Comparison of ENCODE assay signal across 15 cellular contexts in the genomic region with DNA sequence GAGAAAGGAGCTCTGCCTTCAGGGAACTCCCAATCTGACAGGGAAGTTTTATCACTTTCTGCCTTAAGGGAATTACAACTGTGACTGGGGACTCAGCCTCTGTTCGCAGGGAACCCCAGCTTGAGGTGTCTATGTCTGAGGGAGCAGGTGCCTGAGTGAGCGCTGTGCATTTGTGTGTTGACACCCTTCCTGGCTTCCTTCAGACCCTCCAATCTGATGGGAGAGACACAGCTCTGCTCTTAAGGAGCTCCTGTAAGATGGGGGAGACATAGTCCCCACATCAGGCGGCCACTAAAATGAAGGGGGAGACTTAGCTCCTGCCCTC.
A peak's percentile ranks its signal among the peaks of the same experiment; 100 is the strongest.
DNase-seq lines count a peak whose midpoint lies in the region; ATAC-seq and TF ChIP-seq lines count a peak whose summit lies in the region.
"Had no signal": no experiment of that assay in that cellular context is flagged by ENCODE, and none has a peak within 500 bp of the region (broad histone marks: within the 10 kb centered on the region; RNA-seq: fewer than 3 reads in every experiment).

No MANE protein-coding gene starts in this region.

- peaks cover 3% of the 10 kb centered on the region for H3K36me3 Mint-ChIP-seq in brain
- no peaks in the 10 kb centered on the region for H3K36me3 Mint-ChIP-seq in stimulated activated effector memory CD8-positive, alpha-beta T cell treated with anti-CD3 and anti-CD28 coated beads, Interleukin-12 subunit alpha, Interleukin-12 subunit beta, amount 100 ng/mL, for 72 hours
- H3K36me3 Mint-ChIP-seq: natural killer cell had no signal

- H2AFZ ChIP-seq in PC-3 (ENCODE audit: low read length) (no peak overlapping the region), hepatocyte (no peak overlapping the region)

- POLR2A ChIA-PET in PC-3 (lab: Charles Lee; ENCODE audit: unreplicated experiment), result no interaction called here

- ATAC-seq in PC-3, result no peak
- ATAC-seq in stimulated activated effector memory CD8-positive, alpha-beta T cell treated with anti-CD3 and anti-CD28 coated beads, Interleukin-12 subunit alpha, Interleukin-12 subunit beta, amount 100 ng/mL, for 72 hours, result no peak

- H3K27me3 ChIP-seq in PC-3 (ENCODE audit: low read length) (no peaks in the 10 kb centered on the region), hepatocyte (no peaks in the 10 kb centered on the region), tibial nerve (no peaks in the 10 kb centered on the region)

- H3K9me3 ChIP-seq in PC-3 (ENCODE audit: low read length) (no peaks in the 10 kb centered on the region), hepatocyte (ENCODE audit: low read depth) (no peaks in the 10 kb centered on the region), tibial nerve (no peaks in the 10 kb centered on the region)
- H3K9me3 ChIP-seq: thoracic aorta had no signal

- CTCF ChIA-PET in PC-3 (lab: Charles Lee), result interaction anchor here (0.6 kb wide), 1 partner anchor 90 kb away, joined by 5 read pairs; no protein-coding TSS in a partner anchor

- H3K4me2 ChIP-seq in PC-3 (ENCODE audit: low read length) (peak overlapping the region; percentile 30; the same call in 1 of the 2 replicates), hepatocyte (no peak overlapping the region)

- H3K9me3 Mint-ChIP-seq in brain, result peaks cover 0 to 4% (median 2%) of the 10 kb centered on the region in 5 experiments
- H3K9me3 Mint-ChIP-seq in stimulated activated effector memory CD8-positive, alpha-beta T cell treated with anti-CD3 and anti-CD28 coated beads, Interleukin-12 subunit alpha, Interleukin-12 subunit beta, amount 100 ng/mL, for 72 hours, result no peaks in the 10 kb centered on the region
- H3K9me3 Mint-ChIP-seq: natural killer cell had no signal

- no peak for TF ChIP-seq EP300 in tibial nerve (IDR thresholded peaks at IDR 0.05)

- WGBS in hepatocyte (ENCODE audit: low lambda C conversion rate, missing lambda C conversion rate), result 96% methylated on average over 3 of the region's 3 CpGs
- 85 to 96% methylated on average over 3 of the region's 3 CpGs for WGBS in tibial nerve, 2 donors

- no peak for DNase-seq in PC-3
- DNase-seq in hepatocyte (ENCODE audit: low spot score), result no peak
- no peak for DNase-seq in stimulated activated effector memory CD8-positive, alpha-beta T cell treated with anti-CD3 and anti-CD28 coated beads, Interleukin-12 subunit alpha, Interleukin-12 subunit beta, amount 100 ng/mL, for 72 hours (ENCODE audit: low spot score in 2 of 2)
- DNase-seq in MV-4-11 (lab: John Stamatoyannopoulos, UW), result no peak
- DNase-seq in tibial nerve (ENCODE audit: low spot score in 2 of 2), result no peak
- DNase-seq in SHP77 treated with DMSO at 0.1 percent for 48 hours (lab: John Stamatoyannopoulos, UW), result no peak
- DNase-seq: amniotic stem cell, DMS79 treated with DMSO at 0.1 percent for 48 hours, natural killer cell, NCI-H1436, NCI-H446 had no signal

- no peaks in the 10 kb centered on the region for H3K79me2 ChIP-seq in PC-3 (ENCODE audit: low read length)
- no peaks in the 10 kb centered on the region for H3K79me2 ChIP-seq in hepatocyte

- H3K4me1 ChIP-seq in PC-3 (ENCODE audit: insufficient read depth, low read length) (peaks cover 29% of the 10 kb centered on the region), hepatocyte (ENCODE audit: insufficient read depth) (no peaks in the 10 kb centered on the region), tibial nerve (peaks cover 0 to 47% (median 10%) of the 10 kb centered on the region in 4 donors)

- H3K9me2 ChIP-seq in PC-3 (replicated peaks; ENCODE audit: low read length) (no peaks in the 10 kb centered on the region), hepatocyte (replicated peaks; ENCODE audit: insufficient read depth) (no peaks in the 10 kb centered on the region)

- TF ChIP-seq POLR2A in tibial nerve (IDR thresholded peaks at IDR 0.05), result no peak

- H4K20me1 ChIP-seq in PC-3 (ENCODE audit: low read length), result no peaks in the 10 kb centered on the region
- no peaks in the 10 kb centered on the region for H4K20me1 ChIP-seq in hepatocyte (ENCODE audit: insufficient read depth, poor library complexity, severe bottlenecking)

- peak overlapping the region; percentile 26 to 85 (median 59) for H3K27ac Mint-ChIP-seq in brain
- peak overlapping the region; percentile 35 for H3K27ac Mint-ChIP-seq in stimulated activated effector memory CD8-positive, alpha-beta T cell treated with anti-CD3 and anti-CD28 coated beads, Interleukin-12 subunit alpha, Interleukin-12 subunit beta, amount 100 ng/mL, for 72 hours

- intact Hi-C loops in PC-3 (cut with micrococcal nuclease), result no loop called here

- H3K27me3 Mint-ChIP-seq in brain, result peaks cover 5% of the 10 kb centered on the region

- H3K4me3 ChIP-seq in PC-3 (ENCODE audit: low read length) (no peak overlapping the region), hepatocyte (no peak overlapping the region), tibial nerve (no peak overlapping the region)
- H3K4me3 ChIP-seq: thoracic aorta had no signal

- H3K9ac ChIP-seq in PC-3 (ENCODE audit: low read length), result peak overlapping the region; percentile 73

- no peak overlapping the region for H3K4me3 Mint-ChIP-seq in brain
- H3K4me3 Mint-ChIP-seq in stimulated activated effector memory CD8-positive, alpha-beta T cell treated with anti-CD3 and anti-CD28 coated beads, Interleukin-12 subunit alpha, Interleukin-12 subunit beta, amount 100 ng/mL, for 72 hours, result no peak overlapping the region
- H3K4me3 Mint-ChIP-seq: natural killer cell had no signal

- TF ChIP-seq CTCF in PC-3 (conservative IDR thresholded peaks at IDR 0.05; ENCODE audit: low read depth, low read length) (no peak), brain (conservative IDR thresholded peaks at IDR 0.05) (no peak), hepatocyte (IDR thresholded peaks at IDR 0.05; ENCODE audit: poor library complexity) (no peak), tibial nerve (IDR thresholded peaks at IDR 0.05) (no peak)

- H3K36me3 ChIP-seq in PC-3 (ENCODE audit: low read depth, low read length), result no peaks in the 10 kb centered on the region
- no peaks in the 10 kb centered on the region for H3K36me3 ChIP-seq in hepatocyte (replicated peaks; ENCODE audit: insufficient read depth, low read depth)
- H3K36me3 ChIP-seq in tibial nerve, result no peaks in the 10 kb centered on the region
- H3K36me3 ChIP-seq: thoracic aorta had no signal

- H3F3A ChIP-seq in PC-3 (ENCODE audit: low read length, unreplicated experiment), result no peaks in the 10 kb centered on the region

- BruUV-seq in PC-3 (replicated peaks; lab: Mats Ljungman, UMichigan), result TSS peak; percentile 44

- H3K27ac ChIP-seq in PC-3 (ENCODE audit: low read length) (peak overlapping the region; percentile 92), hepatocyte (peak overlapping the region; percentile 74), tibial nerve (peak overlapping the region in 1 of 4 donors; percentile 55)
- H3K27ac ChIP-seq: C4-2B, HL-60 had no signal

- H3K4me1 Mint-ChIP-seq in brain, result peaks cover 59% of the 10 kb centered on the region
- peaks cover 54% of the 10 kb centered on the region for H3K4me1 Mint-ChIP-seq in stimulated activated effector memory CD8-positive, alpha-beta T cell treated with anti-CD3 and anti-CD28 coated beads, Interleukin-12 subunit alpha, Interleukin-12 subunit beta, amount 100 ng/mL, for 72 hours
